Comparison of ENCODE assay signal across 8 cellular contexts in the genomic region with DNA sequence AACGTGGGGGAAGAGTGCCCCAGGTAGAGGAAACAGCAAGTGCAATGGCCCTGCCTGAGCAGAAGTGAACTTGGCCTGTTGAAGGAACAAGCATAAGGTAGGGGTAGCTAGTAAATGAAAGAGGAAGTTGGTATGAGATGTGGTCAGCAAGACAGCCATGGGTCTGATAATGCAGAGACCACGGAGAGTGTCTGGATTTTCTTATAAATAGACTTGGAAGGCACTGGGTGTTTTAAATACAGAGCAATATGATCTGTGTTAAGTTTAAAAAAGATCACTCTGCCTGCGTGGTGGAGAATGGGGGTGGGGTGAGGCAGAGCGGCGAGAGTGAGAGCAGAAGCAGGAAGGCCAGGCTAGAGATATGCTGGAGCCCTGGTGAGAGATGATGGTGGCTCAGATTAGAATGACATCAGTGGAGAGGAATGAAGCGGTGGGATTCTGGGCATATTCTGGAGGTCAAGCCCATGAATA. TPM values are rescaled to one million over a fixed set of nuclear protein-coding genes. Genes with fewer than 3 reads are reported as not detected.
A peak's percentile ranks its signal among the peaks of the same experiment; 100 is the strongest.
DNase-seq lines count a peak whose midpoint lies in the region; ATAC-seq and TF ChIP-seq lines count a peak whose summit lies in the region.

No MANE protein-coding gene starts in this region.

- H3K27ac Mint-ChIP-seq in naive thymus-derived CD8-positive, alpha-beta T cell = peak overlapping the region in 7 of 10 donors; percentile 23 to 78 (median 44)

- peaks cover 8 to 38% (median 34%) of the 10 kb centered on the region in 5 donors for H3K27me3 Mint-ChIP-seq in naive thymus-derived CD8-positive, alpha-beta T cell

- H3K9me3 Mint-ChIP-seq in naive thymus-derived CD8-positive, alpha-beta T cell = no peaks in the 10 kb centered on the region

- no peak overlapping the region for H3K4me3 ChIP-seq in cardiac fibroblast (replicated peaks in 1 of 2; ENCODE audit: low read depth in 2 of 2, low read length in 2 of 2)

- TF ChIP-seq CTCF in cardiac fibroblast (IDR thresholded peaks at IDR 0.05; ENCODE audit: low read depth, low read length) = no peak

- peaks cover 0 to 3% (median 0%) of the 10 kb centered on the region in 3 donors for H3K36me3 Mint-ChIP-seq in naive thymus-derived CD8-positive, alpha-beta T cell

- peak; percentile 36 for DNase-seq in stimulated activated CD4-positive, alpha-beta T cell treated with anti-CD3 and anti-CD28 coated beads, Interleukin-15, amount 100 ng/mL, for 24 hours
- DNase-seq in stimulated activated CD4-positive, alpha-beta T cell treated with anti-CD3 and anti-CD28 coated beads, Interleukin-4, amount 100 ng/mL, for 1 hour = no peak
- peak; percentile 96 for DNase-seq in OCI-M1 (lab: John Stamatoyannopoulos, UW)
- peak; percentile 49 to 53 for DNase-seq in cardiac fibroblast (ENCODE audit: low read depth in 2 of 2)
- DNase-seq in naive thymus-derived CD8-positive, alpha-beta T cell = peak in 1 of 10 donors; percentile 28
- no peak for DNase-seq in NCI-H1436 treated with DMSO at 0.1 percent for 48 hours (lab: John Stamatoyannopoulos, UW)
- DNase-seq in ureter (ENCODE audit: low spot score) = no peak

- POLR2A ChIA-PET in naive thymus-derived CD8-positive, alpha-beta T cell (lab: Charles Lee) = no interaction called here

- ATAC-seq in HG02943 (IDR thresholded peaks at IDR 0.05; ENCODE audit: low read depth, unreplicated experiment) = peak; percentile 93
- peak; percentile 33 to 65 for ATAC-seq in naive thymus-derived CD8-positive, alpha-beta T cell

- peaks cover 9 to 74% (median 17%) of the 10 kb centered on the region in 4 donors for H3K4me1 Mint-ChIP-seq in naive thymus-derived CD8-positive, alpha-beta T cell

- H3K4me3 Mint-ChIP-seq in naive thymus-derived CD8-positive, alpha-beta T cell = peak overlapping the region; percentile 5 to 78 (median 34)

RNA-seq across cellular contexts. Expression of a gene that starts 4.2 kb away (rescaled TPM):
- 1 to 10 TPM; 3.6 TPM for total RNA-seq in naive thymus-derived CD8-positive, alpha-beta T cell
- under 1 TPM in 2 of 3 donors, not detected in 1; 0.08 to 0.14 TPM for polyA plus RNA-seq in naive thymus-derived CD8-positive, alpha-beta T cell
- 17.4 TPM for total RNA-seq in ureter

Comparison
In these comparisons a context has a peak if more than half of its experiments do, and no peak if none do; other contexts are left out.
1. DNase-seq: peak in stimulated activated CD4-positive, alpha-beta T cell treated with anti-CD3 and anti-CD28 coated beads, Interleukin-15, amount 100 ng/mL, for 24 hours (single experiment), OCI-M1 (single experiment) and cardiac fibroblast (2 of 2); none in stimulated activated CD4-positive, alpha-beta T cell treated with anti-CD3 and anti-CD28 coated beads, Interleukin-4, amount 100 ng/mL, for 1 hour (single experiment), NCI-H1436 treated with DMSO at 0.1 percent for 48 hours (single experiment) and ureter (single experiment).